ENCODE assay signal across 7 cellular contexts in genomic region chr10:86178401-86179142, GRCh38.
DNase-seq lines count a peak whose midpoint lies in the region; ATAC-seq and TF ChIP-seq lines count a peak whose summit lies in the region.

No MANE protein-coding gene starts in this region.

- no CpG with 5 or more reads among the region's 11 CpGs for whole genome bisulfite sequencing in trophoblast cell (ENCODE audit: extremely low coverage, insufficient coverage, insufficient read length)

- no peak overlapping the region for H3K9ac ChIP-seq in trophoblast cell (ENCODE audit: low read length)

- H3K36me3 ChIP-seq in GM06990 (ENCODE audit: control insufficient read depth, insufficient read depth, low read length) (no peaks in the 10 kb centered on the region), brain microvascular endothelial cell (replicated peaks) (no peaks in the 10 kb centered on the region), trophoblast cell (ENCODE audit: control insufficient read depth in 1 of 2, insufficient read depth in 2 of 2, low read length in 2 of 2) (no peaks in the 10 kb centered on the region)

- DNase-seq in GM06990 (ENCODE audit: extremely low read depth, insufficient read length) (no peak), HT-29 (ENCODE audit: low spot score) (peak; percentile 38), brain microvascular endothelial cell (no peak), trophoblast cell (peak; percentile 14 to 45), OCI-M2 (lab: John Stamatoyannopoulos, UW; ENCODE audit: unreplicated experiment) (no peak), COLO829 (ENCODE audit: low spot score) (no peak)

- ATAC-seq in HG02884 (IDR thresholded peaks at IDR 0.05; ENCODE audit: unreplicated experiment): no peak

- no peak overlapping the region for H2AFZ ChIP-seq in trophoblast cell (ENCODE audit: insufficient read depth, low read length, poor library complexity)

- no peak overlapping the region for H3K23ac ChIP-seq in trophoblast cell (ENCODE audit: low read length)

- no peak overlapping the region for H2BK5ac ChIP-seq in trophoblast cell (ENCODE audit: low read depth, low read length, poor library complexity)

- in situ Hi-C loops in brain microvascular endothelial cell (cut with HindIII; ENCODE audit: low pct_ligation_motif_present, low sequenced_read_pairs): no loop called here

- H3K4ac ChIP-seq in trophoblast cell (ENCODE audit: low read depth, low read length): no peak overlapping the region

- no peak overlapping the region for H2AK5ac ChIP-seq in trophoblast cell (ENCODE audit: low read length)

- no peak overlapping the region for H4K8ac ChIP-seq in trophoblast cell (ENCODE audit: low read depth, low read length)

- TF ChIP-seq CTCF in GM06990 (IDR thresholded peaks at IDR 0.05; ENCODE audit: insufficient read depth, low read length, poor library complexity, severe bottlenecking) (peak; percentile 59), brain microvascular endothelial cell (IDR thresholded peaks at IDR 0.05; ENCODE audit: low read depth, low read length, missing control alignments) (peak; percentile 20)

- H3K27ac ChIP-seq in brain microvascular endothelial cell (no peak overlapping the region), trophoblast cell (ENCODE audit: low read depth, low read length) (no peak overlapping the region)

- H3K14ac ChIP-seq in trophoblast cell (ENCODE audit: low read length): no peak overlapping the region

- no peak overlapping the region for H2BK120ac ChIP-seq in trophoblast cell (ENCODE audit: insufficient read depth, low read length, poor library complexity)

- no peaks in the 10 kb centered on the region for H3K79me1 ChIP-seq in trophoblast cell (ENCODE audit: low read length)

- no peak overlapping the region for H3K18ac ChIP-seq in trophoblast cell (ENCODE audit: low read length)

- no peaks in the 10 kb centered on the region for H3K9me3 ChIP-seq in trophoblast cell (ENCODE audit: insufficient read depth, low read depth, low read length)

- no peak overlapping the region for H3K4me2 ChIP-seq in trophoblast cell (ENCODE audit: low read length)

- H3K4me3 ChIP-seq in GM06990 (replicated peaks; ENCODE audit: low read depth, low read length): no peak overlapping the region
- H3K4me3 ChIP-seq in brain microvascular endothelial cell (ENCODE audit: low read depth, low read length): no peak overlapping the region
- no peak overlapping the region for H3K4me3 ChIP-seq in trophoblast cell (ENCODE audit: low read depth, low read length)

- H4K12ac ChIP-seq in trophoblast cell (ENCODE audit: low read depth, low read length): no peak overlapping the region

- H3K4me1 ChIP-seq in trophoblast cell (ENCODE audit: control insufficient read depth in 1 of 2, insufficient read depth in 2 of 2, low read length in 2 of 2): no peaks in the 10 kb centered on the region

- no peak overlapping the region for H4K91ac ChIP-seq in trophoblast cell (ENCODE audit: low read depth, low read length)

- H2BK12ac ChIP-seq in trophoblast cell (ENCODE audit: low read length): no peak overlapping the region

- H3K79me2 ChIP-seq in trophoblast cell (ENCODE audit: control insufficient read depth, insufficient read depth, low read length, poor library complexity): no peaks in the 10 kb centered on the region

- H3K27me3 ChIP-seq in GM06990 (replicated peaks; ENCODE audit: control insufficient read depth, insufficient read depth, low read length): no peaks in the 10 kb centered on the region; the same call in 1 of the 2 replicates
- H3K27me3 ChIP-seq in brain microvascular endothelial cell (replicated peaks): no peaks in the 10 kb centered on the region
- no peaks in the 10 kb centered on the region for H3K27me3 ChIP-seq in trophoblast cell (ENCODE audit: insufficient read depth, low read length)

Comparison
In these comparisons a context has a peak if more than half of its experiments do, and no peak if none do; other contexts are left out.
1. DNase-seq: peak in HT-29 (single experiment) and trophoblast cell (2 of 2); none in GM06990 (single experiment), brain microvascular endothelial cell (single experiment), OCI-M2 (single experiment) and COLO829 (single experiment).